In genomic region chr1:36080236-36080635, GRCh38 we compare ENCODE assay signal across 1 cellular context.
TF ChIP-seq lines count a peak whose summit lies in the region.

No MANE protein-coding gene starts in this region.

TF ChIP-seq in IMR-90, 13 proteins besides CTCF, POLR2A, EP300 and RAD21:
- TF ChIP-seq MAZ (IDR thresholded peaks at IDR 0.05; ENCODE audit: borderline replicate concordance, low read depth, low read length) (no peak), MAFK (IDR thresholded peaks at IDR 0.05; ENCODE audit: low read depth, low read length) (no peak), CHD1 (IDR thresholded peaks at IDR 0.05; ENCODE audit: low read depth, low read length) (no peak), ELK1 (IDR thresholded peaks at IDR 0.05; ENCODE audit: borderline replicate concordance, low read depth, low read length) (no peak), RCOR1 (IDR thresholded peaks at IDR 0.05; ENCODE audit: insufficient replicate concordance, low read length) (no peak), FOS (IDR thresholded peaks at IDR 0.05; ENCODE audit: low read depth, low read length) (no peak), BHLHE40 (IDR thresholded peaks at IDR 0.05; ENCODE audit: low read depth, low read length) (no peak), NFE2L2 (IDR thresholded peaks at IDR 0.05; ENCODE audit: low read depth, low read length) (no peak), CEBPB (IDR thresholded peaks at IDR 0.05; ENCODE audit: low read depth, low read length) (no peak), RFX5 (IDR thresholded peaks at IDR 0.05; ENCODE audit: low read depth, low read length) (no peak), MXI1 (IDR thresholded peaks at IDR 0.05; ENCODE audit: borderline replicate concordance, low read depth, low read length) (no peak), USF2 (IDR thresholded peaks at IDR 0.05; ENCODE audit: low read depth, low read length) (no peak), SMC3 (IDR thresholded peaks at IDR 0.05; ENCODE audit: low read depth, low read length) (no peak)
